ENCODE assay signal across 8 cellular contexts in the genomic region with DNA sequence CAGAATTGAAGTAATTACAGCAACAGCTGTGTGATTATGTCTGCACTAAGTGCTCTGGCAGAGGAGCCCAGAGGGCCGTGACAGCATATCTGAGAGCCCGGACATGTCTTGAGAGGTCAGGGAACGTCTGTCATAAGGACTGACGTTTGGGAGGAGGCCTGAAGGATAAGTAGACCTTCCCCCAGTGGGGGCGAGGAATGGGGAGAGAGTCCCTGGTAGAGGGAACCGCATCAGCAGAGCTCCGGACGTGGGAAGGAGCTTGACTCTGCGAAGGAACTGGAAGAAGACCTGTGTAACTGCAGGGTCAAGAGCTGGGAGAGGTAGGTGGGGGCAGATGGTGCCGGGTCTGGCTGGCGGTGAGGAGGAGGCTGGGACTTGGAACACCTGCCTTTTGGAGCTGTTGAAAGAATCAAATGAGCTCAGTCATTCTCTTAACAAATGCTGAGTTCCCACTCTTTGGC.
A peak's percentile ranks its signal among the peaks of the same experiment; 100 is the strongest.
DNase-seq lines count a peak whose midpoint lies in the region; ATAC-seq and TF ChIP-seq lines count a peak whose summit lies in the region.
"Had no signal": no experiment of that assay in that cellular context is flagged by ENCODE, and none has a peak within 500 bp of the region (broad histone marks: within the 10 kb centered on the region; RNA-seq: fewer than 3 reads in every experiment).

No MANE protein-coding gene starts in this region.

- peaks cover 0 to 10% of the 10 kb centered on the region in 2 donors for H3K4me1 ChIP-seq in adrenal gland (replicated peaks in 1 of 2)

- H3K9me3 ChIP-seq in WERI-Rb-1 (ENCODE audit: severe bottlenecking) = no peaks in the 10 kb centered on the region
- no peaks in the 10 kb centered on the region for H3K9me3 ChIP-seq in adrenal gland (replicated peaks in 1 of 3)
- H3K9me3 ChIP-seq: Peyer's patch had no signal

- TF ChIP-seq CTCF in WERI-Rb-1 (IDR thresholded peaks at IDR 0.05; ENCODE audit: low read depth, low read length) = no peak
- no peak for TF ChIP-seq CTCF in nephron (IDR thresholded peaks at IDR 0.05; ENCODE audit: unreplicated experiment in 3 of 3)
- TF ChIP-seq CTCF in adrenal gland (IDR thresholded peaks at IDR 0.05) = no peak

- H3K36me3 ChIP-seq in WERI-Rb-1 = no peaks in the 10 kb centered on the region; the same call in none of the 2 replicates
- H3K36me3 ChIP-seq in adrenal gland (replicated peaks in 1 of 2) = no peaks in the 10 kb centered on the region
- H3K36me3 ChIP-seq: Peyer's patch had no signal

- H3K27ac Mint-ChIP-seq in IgD-negative memory B cell = peak overlapping the region; percentile 23 to 95 (median 51)
- peak overlapping the region; percentile 25 to 73 (median 60) for H3K27ac Mint-ChIP-seq in nephron

- H3K4me1 Mint-ChIP-seq in IgD-negative memory B cell = peaks cover 40 to 48% (median 43%) of the 10 kb centered on the region in 3 donors
- H3K4me1 Mint-ChIP-seq in nephron = peaks cover 29% of the 10 kb centered on the region

- H3K4me3 ChIP-seq in WERI-Rb-1 (ENCODE audit: low read depth, low read length) (no peak overlapping the region), adrenal gland (no peak overlapping the region)
- H3K4me3 ChIP-seq: Peyer's patch had no signal

- no peak for ATAC-seq in left colon

- no peaks in the 10 kb centered on the region for H3K27me3 Mint-ChIP-seq in IgD-negative memory B cell
- H3K27me3 Mint-ChIP-seq in nephron (ENCODE audit: low read depth) = no peaks in the 10 kb centered on the region

- H3K4me3 Mint-ChIP-seq in IgD-negative memory B cell (peak overlapping the region in 1 of 4 donors; percentile 22), nephron (peak overlapping the region in 1 of 3 experiments; percentile 28)

- intact Hi-C loops in left colon (cut with DNase I, micrococcal nuclease) = no loop called here
- intact Hi-C loops in adrenal gland (cut with DNase I) = no loop called here

- H3K36me3 Mint-ChIP-seq in IgD-negative memory B cell (peaks cover 2% of the 10 kb centered on the region), nephron (ENCODE audit: low read depth) (peaks cover 4% of the 10 kb centered on the region)

- peak overlapping the region; percentile 89 for H3K27ac ChIP-seq in WERI-Rb-1
- H3K27ac ChIP-seq in adrenal gland = no peak overlapping the region
- H3K27ac ChIP-seq: Peyer's patch had no signal

- WGBS in adrenal gland, 4 donors = 79 to 84% (median 81%) methylated on average over 11 of the region's 11 CpGs

- TF ChIP-seq POLR2A in adrenal gland (IDR thresholded peaks at IDR 0.05) = no peak

- H3K9me3 Mint-ChIP-seq in IgD-negative memory B cell (no peaks in the 10 kb centered on the region), nephron (peaks cover 4% of the 10 kb centered on the region)

- H3K27me3 ChIP-seq in WERI-Rb-1 (ENCODE audit: insufficient read depth, low read depth, severe bottlenecking) (no peaks in the 10 kb centered on the region), adrenal gland (no peaks in the 10 kb centered on the region)
- H3K27me3 ChIP-seq: Peyer's patch had no signal

- peak; percentile 95 for DNase-seq in DMS 273 (lab: John Stamatoyannopoulos, UW; ENCODE audit: unreplicated experiment)
- peak; percentile 66 for DNase-seq in WERI-Rb-1
- no peak for DNase-seq in left colon
- DNase-seq in activated CD4-positive, alpha-beta T cell treated with anti-CD3 and anti-CD28 coated beads, Interleukin-2, amount 50 U/mL, for 1 hour = no peak
- DNase-seq in adrenal gland = no peak
- DNase-seq: Peyer's patch had no signal

Comparison
In these comparisons a context has a peak if more than half of its experiments do, and no peak if none do; other contexts are left out.
1. DNase-seq: peak in DMS 273 (single experiment) and WERI-Rb-1 (single experiment); none in left colon (0 of 2), activated CD4-positive, alpha-beta T cell treated with anti-CD3 and anti-CD28 coated beads, Interleukin-2, amount 50 U/mL, for 1 hour (single experiment) and adrenal gland (0 of 7).